ENCODE assay signal across 8 cellular contexts in the genomic region with DNA sequence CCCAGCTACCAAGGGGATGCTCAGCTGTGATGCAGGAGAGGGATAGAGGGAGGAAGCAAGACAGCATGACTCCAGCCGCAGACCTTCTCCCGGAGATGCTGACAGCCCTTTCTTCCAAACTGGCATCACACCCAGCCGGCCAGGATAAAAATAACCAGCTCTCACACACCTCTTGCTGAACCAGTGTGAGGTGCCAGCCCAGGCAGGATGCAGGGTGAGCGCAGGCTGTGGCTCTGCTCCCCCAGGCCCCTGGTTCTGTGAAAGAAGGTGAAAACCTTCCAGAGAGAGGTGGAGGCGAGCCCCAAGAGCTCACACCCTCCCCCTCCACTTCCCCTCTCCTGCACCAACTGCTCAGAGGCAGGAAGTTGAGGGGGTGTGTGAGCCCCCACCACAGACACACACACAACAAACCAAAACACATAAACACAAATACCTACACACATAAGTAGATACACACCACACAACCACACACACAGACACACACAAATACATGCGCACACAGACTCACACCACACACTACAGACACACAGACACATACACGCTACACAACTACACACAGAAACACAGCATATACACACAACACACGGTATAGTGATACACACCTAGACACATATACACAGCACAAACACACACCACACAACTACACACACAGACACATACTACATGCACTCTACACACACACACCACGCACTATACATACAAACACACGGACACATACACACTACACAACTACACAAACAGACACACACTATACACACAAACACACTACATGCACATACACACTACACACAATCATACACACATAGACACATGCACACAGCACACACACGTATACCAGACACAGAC. TPM values are rescaled to one million over a fixed set of nuclear protein-coding genes. Genes with fewer than 3 reads are reported as not detected.
DNase-seq lines count a peak whose midpoint lies in the region; ATAC-seq and TF ChIP-seq lines count a peak whose summit lies in the region.

No MANE protein-coding gene starts in this region.

- no peaks in the 10 kb centered on the region for H3K9me3 ChIP-seq in CD8-positive, alpha-beta T cell (ENCODE audit: low read length)
- H3K9me3 ChIP-seq in sigmoid colon (no peaks in the 10 kb centered on the region), colonic mucosa (no peaks in the 10 kb centered on the region)

- H3K9ac ChIP-seq in colonic mucosa (ENCODE audit: low read depth in 2 of 2, low read length in 2 of 2): no peak overlapping the region

- 64 to 67% methylated on average over 11 of the region's 11 CpGs for WGBS in sigmoid colon, 2 donors

- no peak overlapping the region for H3K27ac Mint-ChIP-seq in CD8-positive, alpha-beta T cell
- H3K27ac Mint-ChIP-seq in CD14-positive monocyte: peak overlapping the region in 1 of 7 donors; percentile 28

- H3K36me3 Mint-ChIP-seq in CD8-positive, alpha-beta T cell: no peaks in the 10 kb centered on the region
- H3K36me3 Mint-ChIP-seq in CD14-positive monocyte: no peaks in the 10 kb centered on the region

- intact Hi-C loops in CD8-positive, alpha-beta T cell (cut with DNase I, micrococcal nuclease): loop anchor here in 1 of 2 experiments (2.0 kb wide), 2 partner anchors 13 to 39 kb away; partner anchors contain the start of gene GHITM
- intact Hi-C loops in Right ventricle myocardium superior (cut with DNase I) (no loop called here), sigmoid colon (cut with DNase I) (no loop called here), CD14-positive monocyte (cut with micrococcal nuclease) (no loop called here), colonic mucosa (cut with DNase I) (no loop called here)

- H3K9me3 Mint-ChIP-seq in CD8-positive, alpha-beta T cell: no peaks in the 10 kb centered on the region
- H3K9me3 Mint-ChIP-seq in CD14-positive monocyte: peaks cover 0 to 9% (median 3%) of the 10 kb centered on the region in 7 donors

- peak; percentile 91 for ATAC-seq in CD8-positive, alpha-beta T cell
- peak; percentile 41 for ATAC-seq in GM19467 (IDR thresholded peaks at IDR 0.05; ENCODE audit: unreplicated experiment)
- peak; percentile 88 for ATAC-seq in Right ventricle myocardium superior (ENCODE audit: poor library complexity)

- TF ChIP-seq EP300 in sigmoid colon (IDR thresholded peaks at IDR 0.05): no peak

- TF ChIP-seq POLR2A in sigmoid colon (IDR thresholded peaks at IDR 0.05): no peak

- no peaks in the 10 kb centered on the region for H3K36me3 ChIP-seq in CD8-positive, alpha-beta T cell (ENCODE audit: insufficient read depth, low read length)
- H3K36me3 ChIP-seq in sigmoid colon: no peaks in the 10 kb centered on the region
- no peaks in the 10 kb centered on the region for H3K36me3 ChIP-seq in colonic mucosa

- POLR2A ChIA-PET in CD8-positive, alpha-beta T cell (lab: Charles Lee): interaction anchor here (0.8 to 1.9 kb wide), 7 partner anchors 13 to 38 kb away, joined by 3 to 17 read pairs (median 5); partner anchors contain the start of gene GHITM

- H3K4me1 ChIP-seq in CD8-positive, alpha-beta T cell (ENCODE audit: insufficient read depth, low read length): peaks cover 31% of the 10 kb centered on the region
- H3K4me1 ChIP-seq in sigmoid colon (no peaks in the 10 kb centered on the region), colonic mucosa (peaks cover 3% of the 10 kb centered on the region)

- no peaks in the 10 kb centered on the region for H3K27me3 ChIP-seq in CD8-positive, alpha-beta T cell (ENCODE audit: insufficient read depth, low read length)
- H3K27me3 ChIP-seq in sigmoid colon: no peaks in the 10 kb centered on the region
- no peaks in the 10 kb centered on the region for H3K27me3 ChIP-seq in colonic mucosa

- H3K4me3 Mint-ChIP-seq in CD8-positive, alpha-beta T cell: no peak overlapping the region
- H3K4me3 Mint-ChIP-seq in CD14-positive monocyte: no peak overlapping the region

- H3K4me1 Mint-ChIP-seq in CD8-positive, alpha-beta T cell (ENCODE audit: low read depth): peaks cover 12% of the 10 kb centered on the region
- no peaks in the 10 kb centered on the region for H3K4me1 Mint-ChIP-seq in CD14-positive monocyte

- peak overlapping the region; percentile 13 for H3K27ac ChIP-seq in CD8-positive, alpha-beta T cell (ENCODE audit: low read depth, low read length)
- H3K27ac ChIP-seq in sigmoid colon (no peak overlapping the region), colonic mucosa (no peak overlapping the region)

- peak; percentile 24 to 84 (median 50) for DNase-seq in CD8-positive, alpha-beta T cell
- DNase-seq in NOMO-1 treated with dmso at 0.1 percent for 144 hours (lab: John Stamatoyannopoulos, UW; ENCODE audit: unreplicated experiment) (peak; percentile 29), Right ventricle myocardium superior (peak; percentile 54), sigmoid colon (no peak), CD14-positive monocyte (ENCODE audit: low spot score) (no peak), dermis blood vessel endothelial cell (no peak), colonic mucosa (no peak)

- CTCF ChIA-PET in CD8-positive, alpha-beta T cell (lab: Charles Lee): interaction anchor here (1.0 to 1.7 kb wide), 8 partner anchors 15 to 37 kb away, joined by 3 to 11 read pairs (median 4); no protein-coding TSS in a partner anchor

- no peak for TF ChIP-seq CTCF in CD8-positive, alpha-beta T cell (IDR thresholded peaks at IDR 0.05)
- no peak for TF ChIP-seq CTCF in sigmoid colon (IDR thresholded peaks at IDR 0.05)
- TF ChIP-seq CTCF in CD14-positive monocyte (IDR thresholded peaks at IDR 0.05): no peak
- TF ChIP-seq CTCF in colonic mucosa (IDR thresholded peaks at IDR 0.05): no peak

- H3K27me3 Mint-ChIP-seq in CD8-positive, alpha-beta T cell (ENCODE audit: low read depth): no peaks in the 10 kb centered on the region
- no peaks in the 10 kb centered on the region for H3K27me3 Mint-ChIP-seq in CD14-positive monocyte (ENCODE audit: low read depth in 3 of 3)

- peak overlapping the region; percentile 17 for H3K4me3 ChIP-seq in CD8-positive, alpha-beta T cell (ENCODE audit: low read depth, low read length)
- H3K4me3 ChIP-seq in sigmoid colon (no peak overlapping the region), colonic mucosa (no peak overlapping the region)

RNA-seq across cellular contexts. Expression of gene GPR15LG, which starts 4.2 kb away (rescaled TPM):
- total RNA-seq in CD8-positive, alpha-beta T cell: not detected
- not detected for total RNA-seq in Right ventricle myocardium superior
- not detected for total RNA-seq in sigmoid colon
- 100 to 1,000 TPM; 293 to 652 (median 324) TPM for polyA plus RNA-seq in sigmoid colon
- polyA plus RNA-seq in CD14-positive monocyte: not detected
- total RNA-seq in dermis blood vessel endothelial cell: 0.47 TPM in 1 of 2 replicates, not detected in the other
- 100 to 1,000 TPM; 515 to 560 TPM for total RNA-seq in colonic mucosa

RNA-seq across cellular contexts. Expression of gene CDHR1, which starts 16.6 kb away (rescaled TPM):
- total RNA-seq in CD8-positive, alpha-beta T cell: 1 to 10 TPM; 1.5 to 1.7 TPM
- 0.32 TPM for total RNA-seq in Right ventricle myocardium superior
- total RNA-seq in sigmoid colon: 1 to 10 TPM in 1 of 4 donors, under 1 TPM in 3; 0.27 to 3.0 (median 0.34) TPM
- 10 to 100 TPM in 1 of 3 donors, 1 to 10 TPM in 2; 2.4 to 26.6 (median 6.2) TPM for polyA plus RNA-seq in sigmoid colon
- polyA plus RNA-seq in CD14-positive monocyte: not detected
- total RNA-seq in dermis blood vessel endothelial cell: 0.68 and 2.3 TPM in 2 replicates
- 100 to 1,000 TPM in 1 of 2 donors, 10 to 100 TPM in 1; 99.3 to 105 TPM for total RNA-seq in colonic mucosa

RNA-seq across cellular contexts. Expression of gene GHITM, which starts 38.5 kb away (rescaled TPM):
- total RNA-seq in CD8-positive, alpha-beta T cell: 10 to 100 TPM; 72.3 to 76.3 TPM
- total RNA-seq in Right ventricle myocardium superior (394 TPM), sigmoid colon (100 to 1,000 TPM; 140 to 212 (median 186) TPM), dermis blood vessel endothelial cell (192 and 193 TPM in 2 replicates), colonic mucosa (100 to 1,000 TPM; 284 to 404 TPM)
- polyA plus RNA-seq in sigmoid colon (100 to 1,000 TPM; 277 to 618 (median 342) TPM), CD14-positive monocyte (100 to 1,000 TPM; 312 to 363 TPM)

RNA-seq across cellular contexts. Expression of gene LRIT2, which starts 47.6 kb away (rescaled TPM):
- total RNA-seq in CD8-positive, alpha-beta T cell: not detected
- not detected for total RNA-seq in Right ventricle myocardium superior
- not detected for total RNA-seq in sigmoid colon
- under 1 TPM in 1 of 3 donors, not detected in 2; 0.03 TPM for polyA plus RNA-seq in sigmoid colon
- not detected for polyA plus RNA-seq in CD14-positive monocyte
- not detected in 2 replicates for total RNA-seq in dermis blood vessel endothelial cell
- not detected for total RNA-seq in colonic mucosa

Comparison
In these comparisons a context has a peak if more than half of its experiments do, and no peak if none do; other contexts are left out.
1. ATAC-seq: peak in every context shown above with its lines; median percentile 91 in CD8-positive, alpha-beta T cell; 88 in Right ventricle myocardium superior; 41 in GM19467.
2. DNase-seq: peak in CD8-positive, alpha-beta T cell (7 of 7), NOMO-1 treated with dmso at 0.1 percent for 144 hours (single experiment) and Right ventricle myocardium superior (single experiment); none in sigmoid colon (single experiment), CD14-positive monocyte (single experiment), dermis blood vessel endothelial cell (single experiment) and colonic mucosa (single experiment).
3. RNA of gene GPR15LG, which starts 4.2 kb away (total RNA-seq): 515 to 560 TPM in colonic mucosa; not detected in CD8-positive, alpha-beta T cell, not detected in Right ventricle myocardium superior (single experiment), not detected in sigmoid colon and 0.47 TPM in dermis blood vessel endothelial cell; every median in the first group is over 100 times any median in the second.
4. RNA of gene CDHR1, which starts 16.6 kb away (total RNA-seq): 99.3 to 105 TPM in colonic mucosa; 1.5 to 1.7 TPM in CD8-positive, alpha-beta T cell, 0.68 to 2.3 TPM in dermis blood vessel endothelial cell, 0.27 to 3.0 TPM in sigmoid colon and 0.32 TPM in Right ventricle myocardium superior (single experiment); every median in the first group is over 10 times any median in the second.